ENCODE assay signal across 15 cellular contexts in the genomic region with DNA sequence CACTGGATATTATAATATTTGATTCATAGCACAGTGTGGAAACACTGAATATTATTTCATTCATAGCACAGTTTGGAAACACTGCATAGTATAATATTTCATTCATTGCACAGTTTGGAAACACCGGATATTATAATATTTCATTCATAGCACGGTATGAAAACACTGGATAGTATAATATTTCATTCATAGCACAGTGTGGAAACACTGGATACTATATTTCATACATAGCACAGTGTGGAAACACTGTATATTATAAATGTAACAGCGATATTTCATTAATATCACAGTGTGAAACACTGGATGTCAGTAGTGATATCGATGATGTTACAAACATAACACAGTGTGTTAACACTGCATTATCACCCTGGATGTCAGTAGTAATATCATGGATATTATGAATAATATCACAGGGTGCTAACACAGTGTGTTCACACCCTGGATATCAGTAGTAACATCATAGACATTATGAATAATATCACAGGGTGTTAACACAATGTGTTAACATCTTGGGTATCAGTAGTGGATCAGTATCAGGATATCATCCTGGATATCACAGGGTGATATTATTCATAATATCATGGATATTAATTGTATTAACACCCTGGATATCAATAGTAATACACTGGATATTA. TPM values are rescaled to one million over a fixed set of nuclear protein-coding genes. Genes with fewer than 3 reads are reported as not detected.
"Had no signal": no experiment of that assay in that cellular context is flagged by ENCODE, and none has a peak within 500 bp of the region (broad histone marks: within the 10 kb centered on the region; RNA-seq: fewer than 3 reads in every experiment).

No MANE protein-coding gene starts in this region.

- H3K9me3 ChIP-seq: gastrocnemius medialis, transverse colon had no signal

- H3K27me3 ChIP-seq: cardiac muscle cell, gastrocnemius medialis, transverse colon had no signal

- H3K27ac Mint-ChIP-seq: naive B cell had no signal

- H3K36me3 Mint-ChIP-seq: naive B cell had no signal

- H3K27ac ChIP-seq: cardiac muscle cell, gastrocnemius medialis, transverse colon had no signal

- H3K4me1 ChIP-seq: gastrocnemius medialis, transverse colon had no signal

- H3K9me3 Mint-ChIP-seq: naive B cell had no signal

- H3K4me1 Mint-ChIP-seq: naive B cell had no signal

- H3K27me3 Mint-ChIP-seq: naive B cell had no signal

- H3K36me3 ChIP-seq: cardiac muscle cell, gastrocnemius medialis, transverse colon had no signal

- ATAC-seq: gastrocnemius medialis, left lobe of liver had no signal

- H3K4me3 Mint-ChIP-seq: naive B cell had no signal

- DNase-seq: activated CD4-positive, alpha-beta T cell treated with anti-CD3 and anti-CD28 coated beads, Interleukin-2, amount 50 U/mL, for 4 hours; activated CD4-positive, CD25-positive, alpha-beta regulatory T cell; activated naive CD4-positive, alpha-beta T cell treated with Interleukin-2 at 50 U/mL for 16 hours; gastrocnemius medialis; islet precursor cell; midbrain; naive B cell; posterior cingulate gyrus; retina; stimulated activated CD4-positive, alpha-beta T cell treated with anti-CD3 and anti-CD28 coated beads, Interleukin-2, amount 100 ng/mL, for 48 hours; transverse colon had no signal

- H3K4me3 ChIP-seq: cardiac muscle cell, gastrocnemius medialis, transverse colon had no signal

RNA-seq across cellular contexts. Expression of a gene that starts 2.8 kb away (rescaled TPM):
- total RNA-seq: gastrocnemius medialis, lung microvascular endothelial cell, SK-MEL-5 had no signal
